2 cellular contexts compared by ENCODE assay signal in the genomic region with DNA sequence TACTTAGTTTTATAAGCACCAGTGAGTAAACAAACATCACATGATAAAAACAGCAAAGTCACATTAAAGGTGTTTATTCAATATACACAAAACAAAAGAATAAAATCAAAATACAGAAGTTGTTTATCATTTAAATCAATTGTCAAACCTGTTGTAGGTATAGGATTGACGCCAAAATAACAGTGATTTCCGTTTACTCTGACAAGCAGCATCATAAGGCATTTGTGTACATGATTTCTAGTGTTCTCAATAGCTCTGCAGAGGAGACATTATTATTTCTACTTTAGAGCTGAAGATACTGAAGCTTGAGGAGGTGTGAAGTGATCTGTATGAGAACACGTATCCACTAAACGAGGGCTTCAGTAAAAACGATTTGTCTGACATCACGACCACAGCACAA.
TF ChIP-seq lines count a peak whose summit lies in the region.

No MANE protein-coding gene starts in this region.

TF ChIP-seq in SK-N-SH, 30 proteins besides CTCF, POLR2A, EP300 and RAD21 (continued from another document):
- TF ChIP-seq MEF2A (IDR thresholded peaks at IDR 0.05; ENCODE audit: borderline replicate concordance, low read depth) (no peak), SIN3A (IDR thresholded peaks at IDR 0.05; ENCODE audit: borderline replicate concordance, low read depth, low read length) (no peak), YY1 (IDR thresholded peaks at IDR 0.05; ENCODE audit: low read depth) (no peak), GABPA (IDR thresholded peaks at IDR 0.05; ENCODE audit: low read depth) (no peak), RCOR1 (IDR thresholded peaks at IDR 0.05; ENCODE audit: low read length) (no peak), POLR2AphosphoS5 (IDR thresholded peaks at IDR 0.05; ENCODE audit: low read depth, low read length) (no peak)
- TF ChIP-seq, protein P1, sequence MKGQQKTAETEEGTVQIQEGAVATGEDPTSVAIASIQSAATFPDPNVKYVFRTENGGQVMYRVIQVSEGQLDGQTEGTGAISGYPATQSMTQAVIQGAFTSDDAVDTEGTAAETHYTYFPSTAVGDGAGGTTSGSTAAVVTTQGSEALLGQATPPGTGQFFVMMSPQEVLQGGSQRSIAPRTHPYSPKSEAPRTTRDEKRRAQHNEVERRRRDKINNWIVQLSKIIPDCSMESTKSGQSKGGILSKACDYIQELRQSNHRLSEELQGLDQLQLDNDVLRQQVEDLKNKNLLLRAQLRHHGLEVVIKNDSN (IDR thresholded peaks at IDR 0.05; ENCODE audit: borderline replicate concordance, low read depth) = no peak
- TF ChIP-seq, protein P2, sequence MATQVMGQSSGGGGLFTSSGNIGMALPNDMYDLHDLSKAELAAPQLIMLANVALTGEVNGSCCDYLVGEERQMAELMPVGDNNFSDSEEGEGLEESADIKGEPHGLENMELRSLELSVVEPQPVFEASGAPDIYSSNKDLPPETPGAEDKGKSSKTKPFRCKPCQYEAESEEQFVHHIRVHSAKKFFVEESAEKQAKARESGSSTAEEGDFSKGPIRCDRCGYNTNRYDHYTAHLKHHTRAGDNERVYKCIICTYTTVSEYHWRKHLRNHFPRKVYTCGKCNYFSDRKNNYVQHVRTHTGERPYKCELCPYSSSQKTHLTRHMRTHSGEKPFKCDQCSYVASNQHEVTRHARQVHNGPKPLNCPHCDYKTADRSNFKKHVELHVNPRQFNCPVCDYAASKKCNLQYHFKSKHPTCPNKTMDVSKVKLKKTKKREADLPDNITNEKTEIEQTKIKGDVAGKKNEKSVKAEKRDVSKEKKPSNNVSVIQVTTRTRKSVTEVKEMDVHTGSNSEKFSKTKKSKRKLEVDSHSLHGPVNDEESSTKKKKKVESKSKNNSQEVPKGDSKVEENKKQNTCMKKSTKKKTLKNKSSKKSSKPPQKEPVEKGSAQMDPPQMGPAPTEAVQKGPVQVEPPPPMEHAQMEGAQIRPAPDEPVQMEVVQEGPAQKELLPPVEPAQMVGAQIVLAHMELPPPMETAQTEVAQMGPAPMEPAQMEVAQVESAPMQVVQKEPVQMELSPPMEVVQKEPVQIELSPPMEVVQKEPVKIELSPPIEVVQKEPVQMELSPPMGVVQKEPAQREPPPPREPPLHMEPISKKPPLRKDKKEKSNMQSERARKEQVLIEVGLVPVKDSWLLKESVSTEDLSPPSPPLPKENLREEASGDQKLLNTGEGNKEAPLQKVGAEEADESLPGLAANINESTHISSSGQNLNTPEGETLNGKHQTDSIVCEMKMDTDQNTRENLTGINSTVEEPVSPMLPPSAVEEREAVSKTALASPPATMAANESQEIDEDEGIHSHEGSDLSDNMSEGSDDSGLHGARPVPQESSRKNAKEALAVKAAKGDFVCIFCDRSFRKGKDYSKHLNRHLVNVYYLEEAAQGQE (IDR thresholded peaks at IDR 0.05; ENCODE audit: low read depth, low read length) = no peak
- TF ChIP-seq, protein P3, sequence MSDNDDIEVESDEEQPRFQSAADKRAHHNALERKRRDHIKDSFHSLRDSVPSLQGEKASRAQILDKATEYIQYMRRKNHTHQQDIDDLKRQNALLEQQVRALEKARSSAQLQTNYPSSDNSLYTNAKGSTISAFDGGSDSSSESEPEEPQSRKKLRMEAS (IDR thresholded peaks at IDR 0.05; ENCODE audit: low read depth) = no peak
- TF ChIP-seq, protein P4, sequence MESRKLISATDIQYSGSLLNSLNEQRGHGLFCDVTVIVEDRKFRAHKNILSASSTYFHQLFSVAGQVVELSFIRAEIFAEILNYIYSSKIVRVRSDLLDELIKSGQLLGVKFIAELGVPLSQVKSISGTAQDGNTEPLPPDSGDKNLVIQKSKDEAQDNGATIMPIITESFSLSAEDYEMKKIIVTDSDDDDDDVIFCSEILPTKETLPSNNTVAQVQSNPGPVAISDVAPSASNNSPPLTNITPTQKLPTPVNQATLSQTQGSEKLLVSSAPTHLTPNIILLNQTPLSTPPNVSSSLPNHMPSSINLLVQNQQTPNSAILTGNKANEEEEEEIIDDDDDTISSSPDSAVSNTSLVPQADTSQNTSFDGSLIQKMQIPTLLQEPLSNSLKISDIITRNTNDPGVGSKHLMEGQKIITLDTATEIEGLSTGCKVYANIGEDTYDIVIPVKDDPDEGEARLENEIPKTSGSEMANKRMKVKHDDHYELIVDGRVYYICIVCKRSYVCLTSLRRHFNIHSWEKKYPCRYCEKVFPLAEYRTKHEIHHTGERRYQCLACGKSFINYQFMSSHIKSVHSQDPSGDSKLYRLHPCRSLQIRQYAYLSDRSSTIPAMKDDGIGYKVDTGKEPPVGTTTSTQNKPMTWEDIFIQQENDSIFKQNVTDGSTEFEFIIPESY (IDR thresholded peaks at IDR 0.05; ENCODE audit: borderline replicate concordance, low read depth) = no peak
- TF ChIP-seq, protein P5, sequence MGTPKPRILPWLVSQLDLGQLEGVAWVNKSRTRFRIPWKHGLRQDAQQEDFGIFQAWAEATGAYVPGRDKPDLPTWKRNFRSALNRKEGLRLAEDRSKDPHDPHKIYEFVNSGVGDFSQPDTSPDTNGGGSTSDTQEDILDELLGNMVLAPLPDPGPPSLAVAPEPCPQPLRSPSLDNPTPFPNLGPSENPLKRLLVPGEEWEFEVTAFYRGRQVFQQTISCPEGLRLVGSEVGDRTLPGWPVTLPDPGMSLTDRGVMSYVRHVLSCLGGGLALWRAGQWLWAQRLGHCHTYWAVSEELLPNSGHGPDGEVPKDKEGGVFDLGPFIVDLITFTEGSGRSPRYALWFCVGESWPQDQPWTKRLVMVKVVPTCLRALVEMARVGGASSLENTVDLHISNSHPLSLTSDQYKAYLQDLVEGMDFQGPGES (IDR thresholded peaks at IDR 0.05; ENCODE audit: low read depth, low read length) = no peak

TF ChIP-seq in SK-N-SH treated with all-trans-retinoic acid at 6 μM for 48 hours, 23 proteins besides CTCF, POLR2A, EP300 and RAD21 (continued from another document):
- TF ChIP-seq, protein P6, sequence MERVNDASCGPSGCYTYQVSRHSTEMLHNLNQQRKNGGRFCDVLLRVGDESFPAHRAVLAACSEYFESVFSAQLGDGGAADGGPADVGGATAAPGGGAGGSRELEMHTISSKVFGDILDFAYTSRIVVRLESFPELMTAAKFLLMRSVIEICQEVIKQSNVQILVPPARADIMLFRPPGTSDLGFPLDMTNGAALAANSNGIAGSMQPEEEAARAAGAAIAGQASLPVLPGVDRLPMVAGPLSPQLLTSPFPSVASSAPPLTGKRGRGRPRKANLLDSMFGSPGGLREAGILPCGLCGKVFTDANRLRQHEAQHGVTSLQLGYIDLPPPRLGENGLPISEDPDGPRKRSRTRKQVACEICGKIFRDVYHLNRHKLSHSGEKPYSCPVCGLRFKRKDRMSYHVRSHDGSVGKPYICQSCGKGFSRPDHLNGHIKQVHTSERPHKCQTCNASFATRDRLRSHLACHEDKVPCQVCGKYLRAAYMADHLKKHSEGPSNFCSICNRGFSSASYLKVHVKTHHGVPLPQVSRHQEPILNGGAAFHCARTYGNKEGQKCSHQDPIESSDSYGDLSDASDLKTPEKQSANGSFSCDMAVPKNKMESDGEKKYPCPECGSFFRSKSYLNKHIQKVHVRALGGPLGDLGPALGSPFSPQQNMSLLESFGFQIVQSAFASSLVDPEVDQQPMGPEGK (CRISPR knock-in tag; IDR thresholded peaks at IDR 0.05; ENCODE audit: borderline replicate concordance) = no peak
- TF ChIP-seq CSDC2 (CRISPR knock-in tag; IDR thresholded peaks at IDR 0.05) = no peak
- no peak for TF ChIP-seq OSR1 (CRISPR knock-in tag; IDR thresholded peaks at IDR 0.05)
- TF ChIP-seq ISL1 (CRISPR knock-in tag; IDR thresholded peaks at IDR 0.05) = no peak
- TF ChIP-seq, protein P7, sequence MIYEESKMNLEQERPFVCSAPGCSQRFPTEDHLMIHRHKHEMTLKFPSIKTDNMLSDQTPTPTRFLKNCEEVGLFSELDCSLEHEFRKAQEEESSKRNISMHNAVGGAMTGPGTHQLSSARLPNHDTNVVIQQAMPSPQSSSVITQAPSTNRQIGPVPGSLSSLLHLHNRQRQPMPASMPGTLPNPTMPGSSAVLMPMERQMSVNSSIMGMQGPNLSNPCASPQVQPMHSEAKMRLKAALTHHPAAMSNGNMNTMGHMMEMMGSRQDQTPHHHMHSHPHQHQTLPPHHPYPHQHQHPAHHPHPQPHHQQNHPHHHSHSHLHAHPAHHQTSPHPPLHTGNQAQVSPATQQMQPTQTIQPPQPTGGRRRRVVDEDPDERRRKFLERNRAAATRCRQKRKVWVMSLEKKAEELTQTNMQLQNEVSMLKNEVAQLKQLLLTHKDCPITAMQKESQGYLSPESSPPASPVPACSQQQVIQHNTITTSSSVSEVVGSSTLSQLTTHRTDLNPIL (CRISPR knock-in tag; IDR thresholded peaks at IDR 0.05; ENCODE audit: low read depth) = no peak
- TF ChIP-seq, protein P8, sequence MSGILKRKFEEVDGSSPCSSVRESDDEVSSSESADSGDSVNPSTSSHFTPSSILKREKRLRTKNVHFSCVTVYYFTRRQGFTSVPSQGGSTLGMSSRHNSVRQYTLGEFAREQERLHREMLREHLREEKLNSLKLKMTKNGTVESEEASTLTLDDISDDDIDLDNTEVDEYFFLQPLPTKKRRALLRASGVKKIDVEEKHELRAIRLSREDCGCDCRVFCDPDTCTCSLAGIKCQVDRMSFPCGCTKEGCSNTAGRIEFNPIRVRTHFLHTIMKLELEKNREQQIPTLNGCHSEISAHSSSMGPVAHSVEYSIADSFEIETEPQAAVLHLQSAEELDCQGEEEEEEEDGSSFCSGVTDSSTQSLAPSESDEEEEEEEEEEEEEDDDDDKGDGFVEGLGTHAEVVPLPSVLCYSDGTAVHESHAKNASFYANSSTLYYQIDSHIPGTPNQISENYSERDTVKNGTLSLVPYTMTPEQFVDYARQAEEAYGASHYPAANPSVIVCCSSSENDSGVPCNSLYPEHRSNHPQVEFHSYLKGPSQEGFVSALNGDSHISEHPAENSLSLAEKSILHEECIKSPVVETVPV (CRISPR knock-in tag; IDR thresholded peaks at IDR 0.05) = no peak
- TF ChIP-seq RARB (CRISPR knock-in tag; IDR thresholded peaks at IDR 0.05) = no peak
- TF ChIP-seq, protein P9, sequence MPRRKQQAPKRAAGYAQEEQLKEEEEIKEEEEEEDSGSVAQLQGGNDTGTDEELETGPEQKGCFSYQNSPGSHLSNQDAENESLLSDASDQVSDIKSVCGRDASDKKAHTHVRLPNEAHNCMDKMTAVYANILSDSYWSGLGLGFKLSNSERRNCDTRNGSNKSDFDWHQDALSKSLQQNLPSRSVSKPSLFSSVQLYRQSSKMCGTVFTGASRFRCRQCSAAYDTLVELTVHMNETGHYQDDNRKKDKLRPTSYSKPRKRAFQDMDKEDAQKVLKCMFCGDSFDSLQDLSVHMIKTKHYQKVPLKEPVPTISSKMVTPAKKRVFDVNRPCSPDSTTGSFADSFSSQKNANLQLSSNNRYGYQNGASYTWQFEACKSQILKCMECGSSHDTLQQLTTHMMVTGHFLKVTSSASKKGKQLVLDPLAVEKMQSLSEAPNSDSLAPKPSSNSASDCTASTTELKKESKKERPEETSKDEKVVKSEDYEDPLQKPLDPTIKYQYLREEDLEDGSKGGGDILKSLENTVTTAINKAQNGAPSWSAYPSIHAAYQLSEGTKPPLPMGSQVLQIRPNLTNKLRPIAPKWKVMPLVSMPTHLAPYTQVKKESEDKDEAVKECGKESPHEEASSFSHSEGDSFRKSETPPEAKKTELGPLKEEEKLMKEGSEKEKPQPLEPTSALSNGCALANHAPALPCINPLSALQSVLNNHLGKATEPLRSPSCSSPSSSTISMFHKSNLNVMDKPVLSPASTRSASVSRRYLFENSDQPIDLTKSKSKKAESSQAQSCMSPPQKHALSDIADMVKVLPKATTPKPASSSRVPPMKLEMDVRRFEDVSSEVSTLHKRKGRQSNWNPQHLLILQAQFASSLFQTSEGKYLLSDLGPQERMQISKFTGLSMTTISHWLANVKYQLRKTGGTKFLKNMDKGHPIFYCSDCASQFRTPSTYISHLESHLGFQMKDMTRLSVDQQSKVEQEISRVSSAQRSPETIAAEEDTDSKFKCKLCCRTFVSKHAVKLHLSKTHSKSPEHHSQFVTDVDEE (CRISPR knock-in tag; IDR thresholded peaks at IDR 0.05) = no peak
- TF ChIP-seq ZC3H10 (CRISPR knock-in tag; IDR thresholded peaks at IDR 0.05) = no peak
- no peak for TF ChIP-seq GLIS3 (CRISPR knock-in tag; IDR thresholded peaks at IDR 0.05)
- no peak for TF ChIP-seq SNAI2 (CRISPR knock-in tag; IDR thresholded peaks at IDR 0.05)
